Comparison of ENCODE assay signal across 1 cellular context in the genomic region with DNA sequence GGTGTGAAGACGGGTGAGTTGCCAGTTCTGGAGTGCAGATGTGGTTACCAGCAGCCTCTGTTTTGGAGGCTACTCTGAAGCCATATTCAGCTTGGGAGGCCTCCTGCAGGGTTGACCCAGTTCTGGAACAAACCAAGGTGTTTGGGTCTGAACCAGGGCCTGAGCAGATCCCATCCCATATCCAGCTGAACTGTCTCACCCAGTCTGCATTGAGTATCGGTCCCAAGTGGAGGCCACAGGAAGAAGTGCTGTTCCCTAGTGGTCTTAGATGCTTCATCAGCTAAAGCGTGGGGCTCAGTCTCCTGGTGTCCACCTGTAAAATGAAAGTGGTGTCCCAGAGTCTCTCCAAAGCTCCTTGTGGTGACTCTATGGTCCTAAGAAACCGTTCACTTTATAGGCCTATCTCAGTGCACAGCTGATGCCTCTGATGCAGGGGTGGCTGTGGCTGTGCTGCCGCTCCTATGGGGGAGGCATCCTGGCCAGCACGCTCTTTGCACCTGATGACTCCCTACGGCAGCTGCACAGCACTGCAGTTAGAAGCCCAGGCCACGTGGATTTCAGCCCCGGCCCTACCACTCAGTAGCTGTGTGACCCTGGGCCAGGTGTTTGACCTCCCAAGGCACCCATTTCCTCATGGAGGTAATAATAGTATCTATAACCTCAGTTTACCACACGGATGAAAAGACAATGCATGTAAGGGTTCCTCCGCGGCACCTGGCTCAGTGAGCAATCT.
TF ChIP-seq lines count a peak whose summit lies in the region.

No MANE protein-coding gene starts in this region.

TF ChIP-seq in K562, 482 proteins besides CTCF, POLR2A, EP300 and RAD21 (continued from another document):
- TF ChIP-seq, protein P1, sequence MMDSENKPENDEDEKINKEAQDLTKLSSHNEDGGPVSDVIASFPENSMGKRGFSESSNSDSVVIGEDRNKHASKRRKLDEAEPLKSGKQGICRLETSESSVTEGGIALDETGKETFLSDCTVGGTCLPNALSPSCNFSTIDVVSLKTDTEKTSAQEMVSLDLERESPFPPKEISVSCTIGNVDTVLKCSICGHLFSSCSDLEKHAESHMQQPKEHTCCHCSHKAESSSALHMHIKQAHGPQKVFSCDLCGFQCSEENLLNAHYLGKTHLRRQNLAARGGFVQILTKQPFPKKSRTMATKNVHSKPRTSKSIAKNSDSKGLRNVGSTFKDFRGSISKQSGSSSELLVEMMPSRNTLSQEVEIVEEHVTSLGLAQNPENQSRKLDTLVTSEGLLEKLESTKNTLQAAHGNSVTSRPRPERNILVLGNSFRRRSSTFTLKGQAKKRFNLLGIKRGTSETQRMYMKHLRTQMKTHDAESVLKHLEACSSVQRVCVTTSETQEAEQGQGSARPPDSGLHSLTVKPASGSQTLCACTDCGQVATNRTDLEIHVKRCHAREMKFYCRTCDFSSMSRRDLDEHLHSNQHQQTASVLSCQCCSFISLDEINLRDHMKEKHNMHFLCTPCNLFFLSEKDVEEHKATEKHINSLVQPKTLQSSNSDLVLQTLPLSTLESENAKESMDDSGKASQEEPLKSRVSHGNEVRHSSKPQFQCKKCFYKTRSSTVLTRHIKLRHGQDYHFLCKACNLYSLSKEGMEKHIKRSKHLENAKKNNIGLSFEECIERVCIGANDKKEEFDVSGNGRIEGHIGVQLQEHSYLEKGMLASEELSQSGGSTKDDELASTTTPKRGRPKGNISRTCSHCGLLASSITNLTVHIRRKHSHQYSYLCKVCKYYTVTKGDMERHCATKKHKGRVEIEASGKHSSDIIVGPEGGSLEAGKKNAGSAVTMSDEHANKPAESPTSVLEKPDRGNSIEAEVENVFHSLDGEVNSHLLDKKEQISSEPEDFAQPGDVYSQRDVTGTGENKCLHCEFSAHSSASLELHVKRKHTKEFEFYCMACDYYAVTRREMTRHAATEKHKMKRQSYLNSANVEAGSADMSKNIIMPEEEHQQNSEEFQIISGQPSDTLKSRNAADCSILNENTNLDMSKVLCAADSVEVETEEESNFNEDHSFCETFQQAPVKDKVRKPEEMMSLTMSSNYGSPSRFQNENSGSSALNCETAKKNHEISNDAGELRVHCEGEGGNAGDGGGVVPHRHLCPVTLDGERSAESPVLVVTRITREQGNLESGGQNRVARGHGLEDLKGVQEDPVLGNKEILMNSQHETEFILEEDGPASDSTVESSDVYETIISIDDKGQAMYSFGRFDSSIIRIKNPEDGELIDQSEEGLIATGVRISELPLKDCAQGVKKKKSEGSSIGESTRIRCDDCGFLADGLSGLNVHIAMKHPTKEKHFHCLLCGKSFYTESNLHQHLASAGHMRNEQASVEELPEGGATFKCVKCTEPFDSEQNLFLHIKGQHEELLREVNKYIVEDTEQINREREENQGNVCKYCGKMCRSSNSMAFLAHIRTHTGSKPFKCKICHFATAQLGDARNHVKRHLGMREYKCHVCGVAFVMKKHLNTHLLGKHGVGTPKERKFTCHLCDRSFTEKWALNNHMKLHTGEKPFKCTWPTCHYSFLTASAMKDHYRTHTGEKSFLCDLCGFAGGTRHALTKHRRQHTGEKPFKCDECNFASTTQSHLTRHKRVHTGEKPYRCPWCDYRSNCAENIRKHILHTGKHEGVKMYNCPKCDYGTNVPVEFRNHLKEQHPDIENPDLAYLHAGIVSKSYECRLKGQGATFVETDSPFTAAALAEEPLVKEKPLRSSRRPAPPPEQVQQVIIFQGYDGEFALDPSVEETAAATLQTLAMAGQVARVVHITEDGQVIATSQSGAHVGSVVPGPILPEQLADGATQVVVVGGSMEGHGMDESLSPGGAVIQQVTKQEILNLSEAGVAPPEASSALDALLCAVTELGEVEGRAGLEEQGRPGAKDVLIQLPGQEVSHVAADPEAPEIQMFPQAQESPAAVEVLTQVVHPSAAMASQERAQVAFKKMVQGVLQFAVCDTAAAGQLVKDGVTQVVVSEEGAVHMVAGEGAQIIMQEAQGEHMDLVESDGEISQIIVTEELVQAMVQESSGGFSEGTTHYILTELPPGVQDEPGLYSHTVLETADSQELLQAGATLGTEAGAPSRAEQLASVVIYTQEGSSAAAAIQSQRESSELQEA (IDR thresholded peaks at IDR 0.05; ENCODE audit: low read depth) = peak; percentile 59
- no peak for TF ChIP-seq POLR2AphosphoS2 (IDR thresholded peaks at IDR 0.05; ENCODE audit: low read length)
- TF ChIP-seq, protein P2, sequence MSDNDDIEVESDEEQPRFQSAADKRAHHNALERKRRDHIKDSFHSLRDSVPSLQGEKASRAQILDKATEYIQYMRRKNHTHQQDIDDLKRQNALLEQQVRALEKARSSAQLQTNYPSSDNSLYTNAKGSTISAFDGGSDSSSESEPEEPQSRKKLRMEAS (CRISPR knock-in tag; IDR thresholded peaks at IDR 0.05) = peak; percentile 79
- TF ChIP-seq ZFP36 (IDR thresholded peaks at IDR 0.05; ENCODE audit: low read depth, low read length, partially characterized antibody) = no peak
